ENCODE assay signal across 9 cellular contexts in the genomic region with DNA sequence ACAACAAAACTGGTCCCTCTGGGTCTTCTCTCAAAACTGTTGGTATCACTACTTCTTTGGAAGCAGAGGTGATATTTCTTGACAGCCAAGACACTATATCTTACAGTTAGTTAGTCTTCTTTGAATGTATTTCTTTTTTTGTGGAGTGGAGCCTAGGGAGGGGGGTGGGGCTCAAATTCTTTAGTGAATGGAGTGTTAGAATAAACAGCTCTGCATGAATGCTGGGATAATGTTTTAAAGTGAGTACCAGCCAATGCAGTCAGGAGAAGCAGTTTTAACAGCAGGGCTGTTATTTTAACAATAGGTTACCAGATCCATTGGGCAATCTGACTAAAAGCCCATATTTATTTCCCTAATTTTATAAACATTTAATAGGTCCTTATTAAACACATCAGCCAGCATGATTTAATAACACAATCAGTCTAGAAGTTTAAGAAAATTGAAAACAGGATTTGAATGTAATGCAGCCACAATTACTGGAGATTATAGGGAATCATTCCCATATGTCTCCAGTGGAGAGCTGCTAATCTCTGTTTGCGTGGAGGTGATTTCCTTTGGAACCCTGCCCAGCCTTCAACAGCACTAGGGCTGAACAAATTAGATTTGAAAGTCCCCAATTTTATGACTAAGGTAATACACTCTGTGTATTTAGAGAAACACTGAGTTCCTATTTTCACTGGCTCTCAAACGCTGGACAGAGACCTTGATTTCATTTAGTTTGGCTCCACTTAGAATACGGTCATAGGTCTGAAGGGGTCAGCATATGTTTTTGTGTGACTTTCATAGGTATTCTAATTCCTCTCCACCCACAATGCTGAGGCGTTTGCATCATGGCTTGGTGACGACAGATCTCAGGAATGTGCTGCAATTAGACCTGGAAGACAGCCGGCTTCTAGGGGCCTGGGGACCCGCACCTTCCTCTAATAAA.
DNase-seq lines count a peak whose midpoint lies in the region; ATAC-seq and TF ChIP-seq lines count a peak whose summit lies in the region.
"Had no signal": no experiment of that assay in that cellular context is flagged by ENCODE, and none has a peak within 500 bp of the region (broad histone marks: within the 10 kb centered on the region; RNA-seq: fewer than 3 reads in every experiment).

No MANE protein-coding gene starts in this region.

- no peak overlapping the region for H3K4me3 ChIP-seq in retinal pigment epithelial cell (ENCODE audit: low read length)

- DNase-seq in HEK293T (ENCODE audit: extremely low spot score) (peak; percentile 17), fibroblast of the conjunctiva (ENCODE audit: low read depth) (peak; percentile 54), retinal pigment epithelial cell (ENCODE audit: low read depth) (peak; percentile 59)

- POLR2A ChIA-PET in HEK293T (lab: Yijun Ruan, JAX) = no interaction called here

- TF ChIP-seq CTCF in retinal pigment epithelial cell (conservative IDR thresholded peaks at IDR 0.05; ENCODE audit: low read depth, low read length) = no peak

- CTCF ChIA-PET in HEK293T (lab: Yijun Ruan, JAX) = interaction anchor here (0.6 to 1.0 kb wide), 2 partner anchors 87 to 416 kb away, joined by 3 to 6 read pairs; no protein-coding TSS in a partner anchor

- ATAC-seq in HG03108 (IDR thresholded peaks at IDR 0.05; ENCODE audit: unreplicated experiment) (no peak), HG03196 (IDR thresholded peaks at IDR 0.05; ENCODE audit: unreplicated experiment) (no peak), HG02759 (IDR thresholded peaks at IDR 0.05; ENCODE audit: unreplicated experiment) (no peak), HG03442 (IDR thresholded peaks at IDR 0.05; ENCODE audit: unreplicated experiment) (no peak)
- ATAC-seq: Panc1 had no signal

TF ChIP-seq in HEK293T, 16 proteins besides CTCF, POLR2A, EP300 and RAD21:
- TF ChIP-seq LEF1 (IDR thresholded peaks at IDR 0.05; ENCODE audit: borderline replicate concordance) (no peak), FOXK2 (IDR thresholded peaks at IDR 0.05) (no peak), SUZ12 (IDR thresholded peaks at IDR 0.05) (no peak), SP1 (IDR thresholded peaks at IDR 0.05) (no peak), FOXM1 (IDR thresholded peaks at IDR 0.05; ENCODE audit: borderline replicate concordance) (no peak), L3MBTL2 (conservative IDR thresholded peaks at IDR 0.05) (no peak), HDGF (IDR thresholded peaks at IDR 0.05; ENCODE audit: borderline replicate concordance) (no peak), ZNF384 (IDR thresholded peaks at IDR 0.05) (no peak), CTBP1 (IDR thresholded peaks at IDR 0.05; ENCODE audit: borderline replicate concordance) (no peak), ELF4 (IDR thresholded peaks at IDR 0.05) (no peak), TARDBP (IDR thresholded peaks at IDR 0.05) (no peak), BHLHE40 (IDR thresholded peaks at IDR 0.05; ENCODE audit: borderline replicate concordance) (no peak), FOXA1 (IDR thresholded peaks at IDR 0.05) (no peak), ARNT (IDR thresholded peaks at IDR 0.05) (no peak)
- TF ChIP-seq, protein P1, sequence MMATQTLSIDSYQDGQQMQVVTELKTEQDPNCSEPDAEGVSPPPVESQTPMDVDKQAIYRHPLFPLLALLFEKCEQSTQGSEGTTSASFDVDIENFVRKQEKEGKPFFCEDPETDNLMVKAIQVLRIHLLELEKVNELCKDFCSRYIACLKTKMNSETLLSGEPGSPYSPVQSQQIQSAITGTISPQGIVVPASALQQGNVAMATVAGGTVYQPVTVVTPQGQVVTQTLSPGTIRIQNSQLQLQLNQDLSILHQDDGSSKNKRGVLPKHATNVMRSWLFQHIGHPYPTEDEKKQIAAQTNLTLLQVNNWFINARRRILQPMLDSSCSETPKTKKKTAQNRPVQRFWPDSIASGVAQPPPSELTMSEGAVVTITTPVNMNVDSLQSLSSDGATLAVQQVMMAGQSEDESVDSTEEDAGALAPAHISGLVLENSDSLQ (IDR thresholded peaks at IDR 0.05) = no peak

TF ChIP-seq in PFSK-1, 5 proteins besides CTCF, POLR2A, EP300 and RAD21:
- TF ChIP-seq TAF1 (IDR thresholded peaks at IDR 0.05; ENCODE audit: borderline replicate concordance, insufficient read depth, low read length) (peak; percentile 21; the same call in 1 of the 2 replicates), FOXP2 (optimal IDR thresholded peaks at IDR 0.05; ENCODE audit: borderline replicate concordance, extremely low read depth, extremely low read length, insufficient read depth) (no peak), POLR2AphosphoS5 (IDR thresholded peaks at IDR 0.05; ENCODE audit: low read depth, low read length) (peak; percentile 52; the same call in 1 of the 2 replicates), SIN3A (IDR thresholded peaks at IDR 0.05; ENCODE audit: borderline replicate concordance, insufficient read depth, low read length) (peak; percentile 54; the same call in 1 of the 2 replicates)
- TF ChIP-seq, protein P2, sequence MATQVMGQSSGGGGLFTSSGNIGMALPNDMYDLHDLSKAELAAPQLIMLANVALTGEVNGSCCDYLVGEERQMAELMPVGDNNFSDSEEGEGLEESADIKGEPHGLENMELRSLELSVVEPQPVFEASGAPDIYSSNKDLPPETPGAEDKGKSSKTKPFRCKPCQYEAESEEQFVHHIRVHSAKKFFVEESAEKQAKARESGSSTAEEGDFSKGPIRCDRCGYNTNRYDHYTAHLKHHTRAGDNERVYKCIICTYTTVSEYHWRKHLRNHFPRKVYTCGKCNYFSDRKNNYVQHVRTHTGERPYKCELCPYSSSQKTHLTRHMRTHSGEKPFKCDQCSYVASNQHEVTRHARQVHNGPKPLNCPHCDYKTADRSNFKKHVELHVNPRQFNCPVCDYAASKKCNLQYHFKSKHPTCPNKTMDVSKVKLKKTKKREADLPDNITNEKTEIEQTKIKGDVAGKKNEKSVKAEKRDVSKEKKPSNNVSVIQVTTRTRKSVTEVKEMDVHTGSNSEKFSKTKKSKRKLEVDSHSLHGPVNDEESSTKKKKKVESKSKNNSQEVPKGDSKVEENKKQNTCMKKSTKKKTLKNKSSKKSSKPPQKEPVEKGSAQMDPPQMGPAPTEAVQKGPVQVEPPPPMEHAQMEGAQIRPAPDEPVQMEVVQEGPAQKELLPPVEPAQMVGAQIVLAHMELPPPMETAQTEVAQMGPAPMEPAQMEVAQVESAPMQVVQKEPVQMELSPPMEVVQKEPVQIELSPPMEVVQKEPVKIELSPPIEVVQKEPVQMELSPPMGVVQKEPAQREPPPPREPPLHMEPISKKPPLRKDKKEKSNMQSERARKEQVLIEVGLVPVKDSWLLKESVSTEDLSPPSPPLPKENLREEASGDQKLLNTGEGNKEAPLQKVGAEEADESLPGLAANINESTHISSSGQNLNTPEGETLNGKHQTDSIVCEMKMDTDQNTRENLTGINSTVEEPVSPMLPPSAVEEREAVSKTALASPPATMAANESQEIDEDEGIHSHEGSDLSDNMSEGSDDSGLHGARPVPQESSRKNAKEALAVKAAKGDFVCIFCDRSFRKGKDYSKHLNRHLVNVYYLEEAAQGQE (IDR thresholded peaks at IDR 0.05; ENCODE audit: insufficient read depth in 1 of 2, low read depth in 2 of 2, low read length in 2 of 2) = peak; percentile 68 to 88
